8 cellular contexts compared by ENCODE assay signal in the genomic region with DNA sequence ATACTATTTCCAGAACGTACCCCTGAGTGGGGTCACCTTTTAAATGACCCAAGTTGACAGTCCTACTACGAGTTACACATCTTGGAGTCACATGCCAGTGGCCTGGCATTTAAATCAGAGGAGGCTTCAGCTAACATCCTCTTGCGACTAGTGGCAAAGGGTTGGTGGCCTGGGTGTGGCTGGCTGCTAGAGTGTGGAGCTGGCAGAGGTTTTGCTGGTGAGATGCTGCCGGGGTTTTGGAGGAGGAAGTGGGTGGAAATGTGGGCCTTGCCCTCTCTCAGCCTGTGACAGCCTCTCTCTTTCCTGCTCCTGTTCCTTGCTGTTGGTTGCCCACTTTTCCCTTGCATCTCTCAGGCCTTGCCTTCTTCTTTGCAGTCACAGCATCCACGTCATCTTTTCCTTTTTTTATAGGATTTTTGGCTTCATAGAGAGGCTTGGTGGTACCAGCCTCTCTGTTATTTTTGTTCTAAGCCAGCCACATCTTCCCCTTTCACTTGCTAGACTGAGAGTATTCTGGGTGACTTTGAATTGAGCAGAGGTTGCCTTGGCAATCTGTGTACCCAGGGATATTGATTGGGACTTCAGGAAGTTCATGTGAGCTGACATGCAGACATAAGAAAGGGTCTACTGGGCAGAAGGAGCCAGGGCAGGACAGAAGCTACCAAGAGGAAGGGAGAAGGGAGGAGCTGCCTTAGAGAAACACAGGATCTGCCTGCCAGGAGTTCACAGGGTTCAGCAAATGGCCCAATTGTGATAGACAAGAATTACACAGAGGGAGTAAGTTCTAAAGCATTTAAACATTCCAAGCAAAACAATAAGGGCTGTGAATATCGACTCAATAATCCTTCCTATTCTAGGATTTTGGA. TPM values are rescaled to one million over a fixed set of nuclear protein-coding genes. Genes with fewer than 3 reads are reported as not detected.
DNase-seq lines count a peak whose midpoint lies in the region; ATAC-seq and TF ChIP-seq lines count a peak whose summit lies in the region.

No MANE protein-coding gene starts in this region.

- H3K4me3 ChIP-seq in HAP-1 = no peak overlapping the region
- H3K4me3 ChIP-seq in SK-N-SH (ENCODE audit: low read depth in 2 of 2, low read length in 1 of 2) = no peak overlapping the region

- H3K27ac ChIP-seq in SK-N-SH (ENCODE audit: low read depth in 2 of 2, low read length in 1 of 2) = no peak overlapping the region

- TF ChIP-seq EP300 in SK-N-SH (IDR thresholded peaks at IDR 0.05; ENCODE audit: borderline replicate concordance in 1 of 2, low read depth in 1 of 2, low read length in 1 of 2) = no peak

- POLR2A ChIA-PET in GM10248 (lab: Yijun Ruan, JAX) = no interaction called here
- POLR2A ChIA-PET in SK-N-SH (lab: Yijun Ruan, JAX) = no interaction called here

- H3K9me2 ChIP-seq in SK-N-SH = no peaks in the 10 kb centered on the region

- no peaks in the 10 kb centered on the region for H3K79me2 ChIP-seq in SK-N-SH (ENCODE audit: insufficient read depth)

- H3K4me1 ChIP-seq in HAP-1 = peaks cover 6% of the 10 kb centered on the region; the same call in 1 of the 2 replicates
- peaks cover 9 to 14% of the 10 kb centered on the region in 2 experiments for H3K4me1 ChIP-seq in SK-N-SH (ENCODE audit: control insufficient read depth in 1 of 2, insufficient read depth in 2 of 2, low read depth in 1 of 2, low read length in 1 of 2)

- TF ChIP-seq CTCF in GM13977 (IDR thresholded peaks at IDR 0.05; ENCODE audit: extremely low read depth, insufficient read depth, missing control alignments) (no peak), GM10248 (IDR thresholded peaks at IDR 0.05; ENCODE audit: control extremely low read depth, extremely low read depth, low read depth, missing control alignments) (no peak), SK-N-SH (IDR thresholded peaks at IDR 0.05) (no peak)

- H3K9ac ChIP-seq in SK-N-SH = no peak overlapping the region

- H3K27me3 ChIP-seq in HAP-1 (ENCODE audit: low read depth) = no peaks in the 10 kb centered on the region
- H3K27me3 ChIP-seq in SK-N-SH (ENCODE audit: insufficient read depth) = no peaks in the 10 kb centered on the region

- H3K9me3 ChIP-seq in HAP-1 (no peaks in the 10 kb centered on the region), SK-N-SH (no peaks in the 10 kb centered on the region)

- H3K4me2 ChIP-seq in SK-N-SH = no peak overlapping the region

- peak; percentile 56 for ATAC-seq in GM21717 (IDR thresholded peaks at IDR 0.05; ENCODE audit: unreplicated experiment)

- 76% methylated on average over 6 of the region's 6 CpGs for WGBS in SK-N-SH (ENCODE audit: low lambda C conversion rate)

- DNase-seq in T-helper 1 cell (peak; percentile 19 to 89 (median 45)), dermis blood vessel endothelial cell (peak; percentile 15), GM13977 (ENCODE audit: low spot score) (no peak), GM10248 (ENCODE audit: extremely low spot score) (no peak), HAP-1 (ENCODE audit: low spot score in 2 of 2) (no peak), SK-N-SH (no peak)
- DNase-seq in stimulated activated CD4-positive, alpha-beta T cell treated with anti-CD3 and anti-CD28 coated beads, Interleukin-2, amount 100 ng/mL, for 4 hours (ENCODE audit: low read depth) = peak; percentile 35

- CTCF ChIA-PET in GM10248 (lab: Yijun Ruan, JAX) = interaction anchor here (0.8 to 1.7 kb wide), 2 partner anchors 58 to 201 kb away, joined by 3 to 4 read pairs; no protein-coding TSS in a partner anchor
- CTCF ChIA-PET in SK-N-SH (lab: Yijun Ruan, JAX) = interaction anchor here (1.1 kb wide), 1 partner anchor 30 kb away, joined by 3 read pairs; no protein-coding TSS in a partner anchor

- peaks cover 5% of the 10 kb centered on the region for H3F3A ChIP-seq in SK-N-SH (replicated peaks; ENCODE audit: insufficient read depth)

- no peaks in the 10 kb centered on the region for H4K20me1 ChIP-seq in SK-N-SH (ENCODE audit: insufficient read depth)

- in situ Hi-C loops in GM13977 (cut with MboI; ENCODE audit: low pct_unique_long_range_greater_than_20kb, low sequenced_read_pairs, unreplicated experiment) = no loop called here
- in situ Hi-C loops in HAP-1 (cut with MboI; ENCODE audit: low sequenced_read_pairs) = no loop called here

- H3K36me3 ChIP-seq in HAP-1 (replicated peaks) = no peaks in the 10 kb centered on the region
- no peaks in the 10 kb centered on the region for H3K36me3 ChIP-seq in SK-N-SH (replicated peaks in 1 of 2; ENCODE audit: control insufficient read depth in 1 of 2, insufficient read depth in 2 of 2, low read length in 1 of 2)

- no peak for TF ChIP-seq RAD21 in SK-N-SH (IDR thresholded peaks at IDR 0.05; ENCODE audit: low read length)

- no peak overlapping the region for H2AFZ ChIP-seq in SK-N-SH (ENCODE audit: low read depth)

TF ChIP-seq in SK-N-SH, 30 proteins besides CTCF, POLR2A, EP300 and RAD21:
- TF ChIP-seq NFIC (IDR thresholded peaks at IDR 0.05; ENCODE audit: borderline replicate concordance) = no peak
- TF ChIP-seq RFX5 (IDR thresholded peaks at IDR 0.05; ENCODE audit: low read length) = no peak
- no peak for TF ChIP-seq ELF1 (IDR thresholded peaks at IDR 0.05)
- TF ChIP-seq TEAD4 (IDR thresholded peaks at IDR 0.05; ENCODE audit: borderline replicate concordance, insufficient read depth) = no peak
- no peak for TF ChIP-seq FOXM1 (IDR thresholded peaks at IDR 0.05; ENCODE audit: low read depth)
- no peak for TF ChIP-seq TAF1 (IDR thresholded peaks at IDR 0.05; ENCODE audit: borderline replicate concordance, low read depth, low read length)
- TF ChIP-seq SIN3A (IDR thresholded peaks at IDR 0.05; ENCODE audit: borderline replicate concordance, low read depth, low read length) = no peak
- TF ChIP-seq JUND (IDR thresholded peaks at IDR 0.05) = no peak
- no peak for TF ChIP-seq MXI1 (IDR thresholded peaks at IDR 0.05; ENCODE audit: low read depth, low read length)
- no peak for TF ChIP-seq MEF2A (IDR thresholded peaks at IDR 0.05; ENCODE audit: borderline replicate concordance, low read depth)
- TF ChIP-seq, protein P1, sequence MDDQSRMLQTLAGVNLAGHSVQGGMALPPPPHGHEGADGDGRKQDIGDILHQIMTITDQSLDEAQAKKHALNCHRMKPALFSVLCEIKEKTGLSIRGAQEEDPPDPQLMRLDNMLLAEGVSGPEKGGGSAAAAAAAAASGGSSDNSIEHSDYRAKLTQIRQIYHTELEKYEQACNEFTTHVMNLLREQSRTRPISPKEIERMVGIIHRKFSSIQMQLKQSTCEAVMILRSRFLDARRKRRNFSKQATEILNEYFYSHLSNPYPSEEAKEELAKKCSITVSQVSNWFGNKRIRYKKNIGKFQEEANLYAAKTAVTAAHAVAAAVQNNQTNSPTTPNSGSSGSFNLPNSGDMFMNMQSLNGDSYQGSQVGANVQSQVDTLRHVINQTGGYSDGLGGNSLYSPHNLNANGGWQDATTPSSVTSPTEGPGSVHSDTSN (IDR thresholded peaks at IDR 0.05) = no peak
- no peak for TF ChIP-seq YY1 (IDR thresholded peaks at IDR 0.05; ENCODE audit: low read depth)
- no peak for TF ChIP-seq FOSL2 (IDR thresholded peaks at IDR 0.05; ENCODE audit: borderline replicate concordance, low read depth)
- no peak for TF ChIP-seq CHD2 (IDR thresholded peaks at IDR 0.05; ENCODE audit: low read length, partially characterized antibody)
- TF ChIP-seq, protein P2, sequence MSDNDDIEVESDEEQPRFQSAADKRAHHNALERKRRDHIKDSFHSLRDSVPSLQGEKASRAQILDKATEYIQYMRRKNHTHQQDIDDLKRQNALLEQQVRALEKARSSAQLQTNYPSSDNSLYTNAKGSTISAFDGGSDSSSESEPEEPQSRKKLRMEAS (IDR thresholded peaks at IDR 0.05; ENCODE audit: low read depth) = no peak
- TF ChIP-seq, protein P3, sequence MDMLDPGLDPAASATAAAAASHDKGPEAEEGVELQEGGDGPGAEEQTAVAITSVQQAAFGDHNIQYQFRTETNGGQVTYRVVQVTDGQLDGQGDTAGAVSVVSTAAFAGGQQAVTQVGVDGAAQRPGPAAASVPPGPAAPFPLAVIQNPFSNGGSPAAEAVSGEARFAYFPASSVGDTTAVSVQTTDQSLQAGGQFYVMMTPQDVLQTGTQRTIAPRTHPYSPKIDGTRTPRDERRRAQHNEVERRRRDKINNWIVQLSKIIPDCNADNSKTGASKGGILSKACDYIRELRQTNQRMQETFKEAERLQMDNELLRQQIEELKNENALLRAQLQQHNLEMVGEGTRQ (IDR thresholded peaks at IDR 0.05; ENCODE audit: borderline replicate concordance, low read depth, low read length) = no peak
- no peak for TF ChIP-seq NRF1 (IDR thresholded peaks at IDR 0.05; ENCODE audit: low read depth, low read length)

RNA-seq across cellular contexts. Expression of a gene that starts 55.4 kb away (rescaled TPM):
- 21.3 and 29.1 TPM in 2 replicates for total RNA-seq in dermis blood vessel endothelial cell
- 87.5 and 105 TPM in 2 replicates for polyA plus RNA-seq in SK-N-SH (2012; rRNA removed)
- 92.7 and 103 TPM in 2 replicates for polyA plus RNA-seq in SK-N-SH (2012; cell fraction: cytosol; rRNA removed)
- polyA plus RNA-seq in SK-N-SH (2012; cell fraction: nucleus; rRNA removed) = 70.1 and 83.8 TPM in 2 replicates

Comparison
In these comparisons a context has a peak if more than half of its experiments do, and no peak if none do; other contexts are left out.
1. DNase-seq: peak in T-helper 1 cell (5 of 5), dermis blood vessel endothelial cell (single experiment) and stimulated activated CD4-positive, alpha-beta T cell treated with anti-CD3 and anti-CD28 coated beads, Interleukin-2, amount 100 ng/mL, for 4 hours (single experiment); none in GM13977 (single experiment), GM10248 (single experiment), HAP-1 (0 of 2) and SK-N-SH (single experiment).